ENCODE assay signal across 1 cellular context in the genomic region with DNA sequence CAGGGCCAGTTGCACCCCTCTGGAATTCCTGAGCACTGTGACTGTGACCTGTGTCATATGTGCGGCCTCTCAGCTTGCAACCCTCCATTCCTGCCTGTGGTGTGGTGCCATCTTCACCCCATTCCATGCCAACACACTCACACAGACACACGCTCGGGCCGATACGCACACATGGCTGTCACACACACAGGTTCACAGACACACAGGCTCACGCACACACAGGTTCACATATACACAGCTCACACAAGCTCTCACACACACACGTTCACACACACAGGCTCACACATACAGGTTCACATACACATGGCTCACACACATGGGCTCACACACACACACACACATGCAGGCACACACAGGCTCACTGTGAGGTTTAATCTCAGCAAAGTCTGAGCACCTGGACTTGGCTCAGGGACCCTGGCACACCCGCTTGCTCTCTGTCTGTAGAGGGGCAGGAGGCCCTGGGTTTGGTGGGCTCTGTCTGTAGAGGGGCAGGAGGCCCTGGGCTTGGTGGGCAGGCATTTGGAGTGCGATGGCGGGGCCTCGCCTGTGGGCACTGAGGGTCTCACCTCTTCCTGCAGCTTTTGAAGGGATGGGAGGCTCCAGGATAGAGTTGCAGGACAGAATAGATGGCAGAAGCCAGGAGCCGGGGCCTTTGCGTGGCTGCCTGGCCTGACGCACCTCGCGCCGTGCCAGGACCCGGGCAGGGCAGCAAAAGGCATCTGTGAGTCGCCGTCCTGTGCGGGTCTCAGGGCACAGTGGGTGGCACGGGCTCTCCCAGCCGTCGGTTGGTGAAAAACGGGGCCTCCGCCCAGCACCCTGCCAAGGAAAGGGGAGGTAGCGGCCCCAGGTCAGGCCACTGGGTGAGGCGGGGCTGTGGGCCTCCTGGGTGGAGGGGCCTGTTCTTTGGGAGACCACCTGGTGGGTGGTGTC.
TF ChIP-seq lines count a peak whose summit lies in the region.

No MANE protein-coding gene starts in this region.

TF ChIP-seq in HCT116, 20 proteins besides CTCF, POLR2A, EP300 and RAD21 (continued from another document):
- no peak for TF ChIP-seq SP1 (IDR thresholded peaks at IDR 0.05; ENCODE audit: low read depth)
- TF ChIP-seq, protein P1, sequence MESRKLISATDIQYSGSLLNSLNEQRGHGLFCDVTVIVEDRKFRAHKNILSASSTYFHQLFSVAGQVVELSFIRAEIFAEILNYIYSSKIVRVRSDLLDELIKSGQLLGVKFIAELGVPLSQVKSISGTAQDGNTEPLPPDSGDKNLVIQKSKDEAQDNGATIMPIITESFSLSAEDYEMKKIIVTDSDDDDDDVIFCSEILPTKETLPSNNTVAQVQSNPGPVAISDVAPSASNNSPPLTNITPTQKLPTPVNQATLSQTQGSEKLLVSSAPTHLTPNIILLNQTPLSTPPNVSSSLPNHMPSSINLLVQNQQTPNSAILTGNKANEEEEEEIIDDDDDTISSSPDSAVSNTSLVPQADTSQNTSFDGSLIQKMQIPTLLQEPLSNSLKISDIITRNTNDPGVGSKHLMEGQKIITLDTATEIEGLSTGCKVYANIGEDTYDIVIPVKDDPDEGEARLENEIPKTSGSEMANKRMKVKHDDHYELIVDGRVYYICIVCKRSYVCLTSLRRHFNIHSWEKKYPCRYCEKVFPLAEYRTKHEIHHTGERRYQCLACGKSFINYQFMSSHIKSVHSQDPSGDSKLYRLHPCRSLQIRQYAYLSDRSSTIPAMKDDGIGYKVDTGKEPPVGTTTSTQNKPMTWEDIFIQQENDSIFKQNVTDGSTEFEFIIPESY (IDR thresholded peaks at IDR 0.05; ENCODE audit: extremely low read depth, insufficient replicate concordance, low read length): no peak
- no peak for TF ChIP-seq FOSL1 (IDR thresholded peaks at IDR 0.05; ENCODE audit: low read depth)
- no peak for TF ChIP-seq EGR1 (IDR thresholded peaks at IDR 0.05; ENCODE audit: low read depth)
- no peak for TF ChIP-seq JUND (IDR thresholded peaks at IDR 0.05)
- TF ChIP-seq ZNF274 (IDR thresholded peaks at IDR 0.05; ENCODE audit: low read depth, low read length): no peak
- TF ChIP-seq TCF7L2 (IDR thresholded peaks at IDR 0.05; ENCODE audit: borderline replicate concordance, extremely low read depth, insufficient read depth, insufficient read length): no peak
- TF ChIP-seq ZFX (IDR thresholded peaks at IDR 0.05): no peak
- no peak for TF ChIP-seq POLR2AphosphoS5 (IDR thresholded peaks at IDR 0.05; ENCODE audit: low read depth, low read length)
TF ChIP-seq in HCT116: peak in this region for 0.
